25 cellular contexts compared by ENCODE assay signal in genomic region chr2:187875836-187876235, GRCh38.
"Had no signal": no experiment of that assay in that cellular context is flagged by ENCODE, and none has a peak within 500 bp of the region (broad histone marks: within the 10 kb centered on the region; RNA-seq: fewer than 3 reads in every experiment).

No MANE protein-coding gene starts in this region.

- H3K36me3 ChIP-seq: uterus had no signal

- H3K9me3 ChIP-seq: mucosa of descending colon, uterus had no signal

- DNase-seq: activated CD4-positive, alpha-beta T cell treated with anti-CD3 and anti-CD28 coated beads, Interleukin-2, amount 50 U/mL, for 1 hour; activated CD4-positive, CD25-positive, alpha-beta regulatory T cell treated with anti-CD3 and anti-CD28 coated beads, Interleukin-2, amount 50 U/mL, for 72 hours; activated CD8-positive, alpha-beta T cell treated with anti-CD3 and anti-CD28 coated beads, Interleukin-2, amount 10 ng/mL, durations not matched to agents 7 days and 5 days; activated naive CD4-positive, alpha-beta T cell; activated naive CD8-positive, alpha-beta T cell treated with anti-CD3 and anti-CD28 coated beads for 36 hours; activated T-cell treated with anti-CD3 and anti-CD28 coated beads, Interleukin-2, amount 50 U/mL, for 24 hours; amniotic stem cell; cerebellar nuclear complex; endodermal cell; hypothalamus; mucosa of descending colon; naive B cell; occipital lobe; posterior cingulate gyrus; stimulated activated CD4-positive, alpha-beta T cell treated with anti-CD3 and anti-CD28 coated beads, Interleukin-2, amount 100 ng/mL, for 48 hours; stimulated activated CD8-positive, alpha-beta memory T cell treated with anti-CD3 and anti-CD28 coated beads, Interleukin-4, amount 100 ng/mL, for 48 hours; stimulated activated naive B cell treated with anti-CD40 and anti-IgM and Interleukin-4, amounts not matched to agents 10 μg/mL and 1 μg/mL and 100 μg/mL, for 72 hours; T-cell; uterus had no signal

- H3K4me1 Mint-ChIP-seq: activated naive CD8-positive, alpha-beta T cell treated with anti-CD3 and anti-CD28 coated beads for 36 hours; naive B cell; stimulated activated naive B cell treated with anti-CD40 and anti-IgM and Interleukin-4, amounts not matched to agents 10 μg/mL and 1 μg/mL and 100 μg/mL, for 72 hours; T-cell had no signal

- H3K4me3 Mint-ChIP-seq: activated CD8-positive, alpha-beta T cell treated with anti-CD3 and anti-CD28 coated beads, Interleukin-2, amount 10 ng/mL, durations not matched to agents 7 days and 5 days; activated naive CD8-positive, alpha-beta T cell treated with anti-CD3 and anti-CD28 coated beads for 36 hours; activated T-cell treated with anti-CD3 and anti-CD28 coated beads, Interleukin-2, amount 50 U/mL, for 24 hours; endodermal cell; naive B cell; neural crest cell; stimulated activated naive B cell treated with anti-CD40 and anti-IgM and Interleukin-4, amounts not matched to agents 10 μg/mL and 1 μg/mL and 100 μg/mL, for 72 hours; T-cell; T-helper 2 cell treated with Interferon-gamma antibody and Interleukin-4, amounts not matched to agents 5 μg/mL and 100 μg/mL, for 36 hours had no signal

- H3K27ac ChIP-seq: coronary artery, VCaP had no signal

- H3K9me3 Mint-ChIP-seq: activated naive CD8-positive, alpha-beta T cell treated with anti-CD3 and anti-CD28 coated beads for 36 hours; activated T-cell treated with anti-CD3 and anti-CD28 coated beads, Interleukin-2, amount 50 U/mL, for 24 hours; activated T-helper 2 cell treated with anti-CD3 and anti-CD28 coated beads, Interferon-gamma antibody, Interleukin-2, Interleukin-4, amounts not matched to agents 10 μg/mL and 5 μg/mL and 100 μg/mL, durations not matched to agents 14 hours and 24 hours and 36 hours; endodermal cell; T-helper 2 cell treated with Interferon-gamma antibody and Interleukin-4, amounts not matched to agents 5 μg/mL and 100 μg/mL, for 36 hours had no signal

- H3K27ac Mint-ChIP-seq: activated CD8-positive, alpha-beta T cell treated with anti-CD3 and anti-CD28 coated beads, Interleukin-2, amount 10 ng/mL, durations not matched to agents 7 days and 5 days; activated naive CD8-positive, alpha-beta T cell treated with anti-CD3 and anti-CD28 coated beads for 36 hours; activated T-cell treated with anti-CD3 and anti-CD28 coated beads, Interleukin-2, amount 50 U/mL, for 24 hours; activated T-helper 2 cell treated with anti-CD3 and anti-CD28 coated beads, Interferon-gamma antibody, Interleukin-2, Interleukin-4, amounts not matched to agents 10 μg/mL and 5 μg/mL and 100 μg/mL, durations not matched to agents 14 hours and 24 hours and 36 hours; endodermal cell; stimulated activated naive B cell treated with anti-CD40 and anti-IgM and Interleukin-4, amounts not matched to agents 10 μg/mL and 1 μg/mL and 100 μg/mL, for 72 hours; T-cell; T-helper 2 cell treated with Interferon-gamma antibody and Interleukin-4, amounts not matched to agents 5 μg/mL and 100 μg/mL, for 36 hours had no signal

- H3K27me3 Mint-ChIP-seq: activated naive CD8-positive, alpha-beta T cell treated with anti-CD3 and anti-CD28 coated beads for 36 hours; activated T-cell treated with anti-CD3 and anti-CD28 coated beads, Interleukin-2, amount 50 U/mL, for 24 hours; naive B cell; stimulated activated naive B cell treated with anti-CD40 and anti-IgM and Interleukin-4, amounts not matched to agents 10 μg/mL and 1 μg/mL and 100 μg/mL, for 72 hours; T-cell had no signal

- H3K4me1 ChIP-seq: uterus had no signal

- H3K4me3 ChIP-seq: coronary artery, mucosa of descending colon, uterus had no signal

- ATAC-seq: activated CD8-positive, alpha-beta T cell treated with anti-CD3 and anti-CD28 coated beads, Interleukin-2, amount 10 ng/mL, durations not matched to agents 7 days and 5 days; mucosa of descending colon; sciatic nerve; stimulated activated naive B cell treated with anti-CD40 and anti-IgM and Interleukin-4, amounts not matched to agents 10 μg/mL and 1 μg/mL and 100 μg/mL, for 72 hours; T-cell had no signal

- H3K27me3 ChIP-seq: uterus had no signal

- H3K36me3 Mint-ChIP-seq: activated naive CD8-positive, alpha-beta T cell treated with anti-CD3 and anti-CD28 coated beads for 36 hours; naive B cell; stimulated activated naive B cell treated with anti-CD40 and anti-IgM and Interleukin-4, amounts not matched to agents 10 μg/mL and 1 μg/mL and 100 μg/mL, for 72 hours; T-cell had no signal
